Comparison of ENCODE assay signal across 3 cellular contexts in genomic region chr1:166305371-166305770, GRCh38.
"Had no signal": no experiment of that assay in that cellular context is flagged by ENCODE, and none has a peak within 500 bp of the region (broad histone marks: within the 10 kb centered on the region; RNA-seq: fewer than 3 reads in every experiment).

No MANE protein-coding gene starts in this region.

- H3K4me3 ChIP-seq: GM12878 had no signal

- DNase-seq: GDM1, GF-D8 had no signal

- ATAC-seq: GM12878 had no signal
